ENCODE assay signal across 22 cellular contexts in genomic region chr1:156308078-156308477, GRCh38. TPM values are rescaled to one million over a fixed set of nuclear protein-coding genes. Genes with fewer than 3 reads are reported as not detected.
DNase-seq lines count a peak whose midpoint lies in the region; ATAC-seq and TF ChIP-seq lines count a peak whose summit lies in the region.
"Had no signal": no experiment of that assay in that cellular context is flagged by ENCODE, and none has a peak within 500 bp of the region (broad histone marks: within the 10 kb centered on the region; RNA-seq: fewer than 3 reads in every experiment).

No MANE protein-coding gene starts in this region.

- in situ Hi-C loops in GM23248 (cut with MboI) (no loop called here), astrocyte of the spinal cord (cut with HindIII; ENCODE audit: low sequenced_read_pairs) (no loop called here)

- H3K4me1 ChIP-seq in GM23248 (ENCODE audit: insufficient read depth), result peaks cover 8% of the 10 kb centered on the region; the same call in 1 of the 2 replicates
- H3K4me1 ChIP-seq: esophagus muscularis mucosa, parathyroid adenoma, SJCRH30 had no signal

- no peaks in the 10 kb centered on the region for H3K9me3 ChIP-seq in AG04450 (ENCODE audit: control insufficient read depth, insufficient read depth, low read length)
- H3K9me3 ChIP-seq in GM23248 (ENCODE audit: low read depth), result no peaks in the 10 kb centered on the region
- H3K9me3 ChIP-seq: esophagus muscularis mucosa, SJCRH30 had no signal

- no peak for TF ChIP-seq CTCF in AG04450 (IDR thresholded peaks at IDR 0.05; ENCODE audit: low read depth, low read length)
- no peak for TF ChIP-seq CTCF in astrocyte of the spinal cord (IDR thresholded peaks at IDR 0.05; ENCODE audit: low read depth, low read length)

- H3K36me3 ChIP-seq in GM23248 (ENCODE audit: low read depth), result peaks cover 63% of the 10 kb centered on the region

- no peak overlapping the region for H3K4me2 ChIP-seq in GM23248 (ENCODE audit: unreplicated experiment)
- H3K4me2 ChIP-seq: smooth muscle cell had no signal

- H3K36me3 Mint-ChIP-seq in effector memory CD8-positive, alpha-beta T cell (ENCODE audit: insufficient read depth), result peaks cover 62% of the 10 kb centered on the region

- ATAC-seq in effector memory CD8-positive, alpha-beta T cell (replicated peaks), result no peak
- no peak for ATAC-seq in GM19035 (IDR thresholded peaks at IDR 0.05; ENCODE audit: unreplicated experiment)
- ATAC-seq: left ventricle myocardium superior; stimulated activated naive B cell treated with anti-CD40 and anti-IgM and Interleukin-4, amounts not matched to agents 10 μg/mL and 1 μg/mL and 100 μg/mL, for 72 hours had no signal

- H2AFZ ChIP-seq in GM23248, result no peak overlapping the region
- H2AFZ ChIP-seq: parathyroid adenoma had no signal

- H3F3A ChIP-seq in GM23248 (ENCODE audit: insufficient read depth), result peaks cover 50% of the 10 kb centered on the region

- no peaks in the 10 kb centered on the region for H4K20me1 ChIP-seq in GM23248 (ENCODE audit: insufficient read depth)

- CTCF ChIA-PET in AG04450 (lab: Charles Lee), result interaction anchor here (1.2 kb wide), 1 partner anchor 11 kb away, joined by 4 read pairs; no protein-coding TSS in a partner anchor

- H3K27me3 Mint-ChIP-seq in effector memory CD8-positive, alpha-beta T cell, result no peaks in the 10 kb centered on the region
- H3K27me3 Mint-ChIP-seq: stimulated activated naive B cell treated with anti-CD40 and anti-IgM and Interleukin-4, amounts not matched to agents 10 μg/mL and 1 μg/mL and 100 μg/mL, for 72 hours had no signal

- H3K79me2 ChIP-seq in GM23248 (ENCODE audit: insufficient read depth), result 0 out of 2 replicates have a peak, but pooled peaks cover 5% of the 10 kb centered on the region
- H3K79me2 ChIP-seq: parathyroid adenoma had no signal

- H3K4me1 Mint-ChIP-seq in effector memory CD8-positive, alpha-beta T cell (ENCODE audit: low read depth in 2 of 2), result no peaks in the 10 kb centered on the region

- no peak overlapping the region for H3K27ac Mint-ChIP-seq in effector memory CD8-positive, alpha-beta T cell
- H3K27ac Mint-ChIP-seq: stimulated activated naive B cell treated with anti-CD40 and anti-IgM and Interleukin-4, amounts not matched to agents 10 μg/mL and 1 μg/mL and 100 μg/mL, for 72 hours had no signal

- DNase-seq in AG04450 (ENCODE audit: low read depth, low spot score) (no peak), GM23248 (peak; percentile 60), astrocyte of the spinal cord (ENCODE audit: low read depth, low spot score) (peak; percentile 41), hepatic stellate cell (ENCODE audit: low spot score) (peak; percentile 60), midbrain (lab: John Stamatoyannopoulos, UW) (no peak), NCI-H146 treated with DMSO at 0.1 percent for 48 hours (lab: John Stamatoyannopoulos, UW; ENCODE audit: unreplicated experiment) (no peak)
- no peak for DNase-seq in effector memory CD8-positive, alpha-beta T cell
- DNase-seq: activated CD4-positive, alpha-beta T cell treated with anti-CD3 and anti-CD28 coated beads, Interleukin-2, amount 50 U/mL, for 1 hour; activated T-cell treated with anti-CD3 and anti-CD28 coated beads, Interleukin-2, amount 50 U/mL, for 48 hours; amniotic stem cell; cortex of kidney; DMS153; left ventricle myocardium superior; NCI-H1694; SJCRH30; stimulated activated naive B cell treated with anti-CD40 and anti-IgM and Interleukin-4, amounts not matched to agents 10 μg/mL and 1 μg/mL and 100 μg/mL, for 72 hours had no signal

- no peaks in the 10 kb centered on the region for H3K9me2 ChIP-seq in GM23248 (ENCODE audit: insufficient read depth)

- POLR2A ChIA-PET in AG04450 (lab: Yijun Ruan, JAX), result interaction anchor here (0.7 to 1.2 kb wide), 2 partner anchors 11 to 25 kb away, joined by 3 read pairs; partner anchors contain the start of gene SMG5

- no peak overlapping the region for H3K4me3 ChIP-seq in AG04450 (ENCODE audit: low read depth, low read length)
- H3K4me3 ChIP-seq in GM23248, result no peak overlapping the region
- H3K4me3 ChIP-seq in astrocyte of the spinal cord (ENCODE audit: low read depth, low read length), result no peak overlapping the region
- H3K4me3 ChIP-seq: esophagus muscularis mucosa, SJCRH30, smooth muscle cell had no signal

- no peak overlapping the region for H3K9ac ChIP-seq in GM23248
- H3K9ac ChIP-seq: parathyroid adenoma had no signal

- H3K27me3 ChIP-seq in AG04450 (ENCODE audit: control insufficient read depth, insufficient read depth, low read length), result no peaks in the 10 kb centered on the region
- no peaks in the 10 kb centered on the region for H3K27me3 ChIP-seq in GM23248 (replicated peaks; ENCODE audit: insufficient read depth)
- H3K27me3 ChIP-seq: esophagus muscularis mucosa, SJCRH30 had no signal

- H3K9me3 Mint-ChIP-seq in effector memory CD8-positive, alpha-beta T cell, result no peaks in the 10 kb centered on the region
- H3K9me3 Mint-ChIP-seq: stimulated activated naive B cell treated with anti-CD40 and anti-IgM and Interleukin-4, amounts not matched to agents 10 μg/mL and 1 μg/mL and 100 μg/mL, for 72 hours had no signal

- H3K27ac ChIP-seq in AG04450 (ENCODE audit: low read depth, low read length) (peak overlapping the region; percentile 25), GM23248 (no peak overlapping the region)
- H3K27ac ChIP-seq: esophagus muscularis mucosa, parathyroid adenoma, SJCRH30 had no signal

- no peak overlapping the region for H3K4me3 Mint-ChIP-seq in effector memory CD8-positive, alpha-beta T cell
- H3K4me3 Mint-ChIP-seq: stimulated activated naive B cell treated with anti-CD40 and anti-IgM and Interleukin-4, amounts not matched to agents 10 μg/mL and 1 μg/mL and 100 μg/mL, for 72 hours had no signal

RNA-seq across cellular contexts. Expression of gene VHLL, which starts 9.0 kb away (rescaled TPM):
- not detected in 2 replicates for polyA plus RNA-seq in AG04450 (2011; rRNA removed)
- polyA minus RNA-seq in AG04450 (2011; rRNA and poly(A)+ RNA removed), result not detected in 2 replicates
- total RNA-seq in GM23248 (2014; rRNA removed; shearing (Covaris generic)), result not detected in 2 replicates
- polyA plus RNA-seq in GM23248 (2016; fragmentation: Nextera tagmentation; extraction: Ambion mirVana), result not detected in 2 replicates
- total RNA-seq: esophagus muscularis mucosa, left ventricle myocardium superior, SJCRH30, smooth muscle cell, urinary bladder had no signal
- polyA plus RNA-seq: BJ, smooth muscle cell, urinary bladder had no signal

RNA-seq across cellular contexts. Expression of gene GLMP, which starts 12.6 kb away (rescaled TPM):
- polyA plus RNA-seq in AG04450 (2011; rRNA removed) (25.5 and 36.4 TPM in 2 replicates), GM23248 (2016; fragmentation: Nextera tagmentation; extraction: Ambion mirVana) (59.9 and 63.8 TPM in 2 replicates)
- polyA minus RNA-seq in AG04450 (2011; rRNA and poly(A)+ RNA removed), result 19.2 and 25.4 TPM in 2 replicates
- 77.8 and 89.7 TPM in 2 replicates for total RNA-seq in GM23248 (2014; rRNA removed; shearing (Covaris generic))

RNA-seq across cellular contexts. Expression of gene TMEM79, which starts 24.0 kb away (rescaled TPM):
- polyA plus RNA-seq in AG04450 (2011; rRNA removed), result 1.6 and 1.8 TPM in 2 replicates
- polyA minus RNA-seq in AG04450 (2011; rRNA and poly(A)+ RNA removed), result 1.0 and 1.5 TPM in 2 replicates
- total RNA-seq in GM23248 (2014; rRNA removed; shearing (Covaris generic)), result 0.63 and 1.8 TPM in 2 replicates
- polyA plus RNA-seq in GM23248 (2016; fragmentation: Nextera tagmentation; extraction: Ambion mirVana), result 3.8 and 3.9 TPM in 2 replicates

RNA-seq across cellular contexts. Expression of gene SMG5, which starts 25.5 kb away (rescaled TPM):
- 20.8 and 27.8 TPM in 2 replicates for polyA plus RNA-seq in AG04450 (2011; rRNA removed)
- polyA minus RNA-seq in AG04450 (2011; rRNA and poly(A)+ RNA removed), result 20.0 and 28.6 TPM in 2 replicates
- total RNA-seq in GM23248 (2014; rRNA removed; shearing (Covaris generic)), result 60.0 and 68.2 TPM in 2 replicates
- polyA plus RNA-seq in GM23248 (2016; fragmentation: Nextera tagmentation; extraction: Ambion mirVana), result 30.7 and 32.2 TPM in 2 replicates

RNA-seq across cellular contexts. Expression of gene CCT3, which starts 30.0 kb away (rescaled TPM):
- 314 and 359 TPM in 2 replicates for polyA plus RNA-seq in AG04450 (2011; rRNA removed)
- polyA minus RNA-seq in AG04450 (2011; rRNA and poly(A)+ RNA removed), result 292 and 314 TPM in 2 replicates
- total RNA-seq in GM23248 (2014; rRNA removed; shearing (Covaris generic)), result 248 and 307 TPM in 2 replicates
- polyA plus RNA-seq in GM23248 (2016; fragmentation: Nextera tagmentation; extraction: Ambion mirVana), result 226 and 232 TPM in 2 replicates

Comparison
In these comparisons a context has a peak if more than half of its experiments do, and no peak if none do; other contexts are left out.
1. DNase-seq: peak in GM23248 (single experiment), astrocyte of the spinal cord (single experiment) and hepatic stellate cell (single experiment); none in AG04450 (single experiment), effector memory CD8-positive, alpha-beta T cell (0 of 3), midbrain (single experiment) and NCI-H146 treated with DMSO at 0.1 percent for 48 hours (single experiment).